In the genomic region with DNA sequence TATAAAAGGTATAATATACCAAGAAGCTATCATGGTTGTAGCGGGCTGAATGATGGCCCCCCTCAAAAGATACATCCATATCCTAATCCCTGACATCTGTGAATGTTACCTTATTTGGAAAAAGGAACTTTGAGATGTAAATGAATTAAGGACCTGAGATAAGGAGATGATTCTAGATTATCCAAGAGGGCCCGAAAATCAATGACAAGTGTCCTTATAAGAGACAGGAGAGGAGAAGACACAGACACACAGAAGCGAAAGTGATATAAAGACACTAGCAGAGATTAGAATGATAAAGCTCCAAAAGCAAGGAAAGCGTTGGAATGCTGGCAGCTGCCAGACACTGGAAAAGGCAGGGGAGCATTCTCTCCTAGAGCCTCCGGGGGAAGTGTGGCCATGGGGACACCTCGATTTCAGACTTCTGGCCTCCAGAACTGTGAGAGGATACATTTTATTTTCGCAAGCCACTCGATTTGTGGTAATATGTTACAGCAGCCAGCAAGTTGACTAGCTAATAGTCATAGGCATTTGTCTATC, we compare ENCODE assay signal across 2 cellular contexts.
TF ChIP-seq lines count a peak whose summit lies in the region.

No MANE protein-coding gene starts in this region.

TF ChIP-seq in SK-N-SH treated with all-trans-retinoic acid at 6 μM for 48 hours, 23 proteins besides CTCF, POLR2A, EP300 and RAD21:
- TF ChIP-seq TCF4 (CRISPR knock-in tag; IDR thresholded peaks at IDR 0.05; ENCODE audit: borderline replicate concordance), result peak; percentile 30; the same call in 1 of the 2 replicates
- TF ChIP-seq ZNF70 (CRISPR knock-in tag; IDR thresholded peaks at IDR 0.05), result no peak
TF ChIP-seq in SK-N-SH treated with all-trans-retinoic acid at 6 μM for 48 hours: peak in this region for 1.

TF ChIP-seq in HepG2, 621 proteins besides CTCF, POLR2A, EP300 and RAD21:
- TF ChIP-seq ZNF816 (CRISPR knock-in tag; IDR thresholded peaks at IDR 0.05; ENCODE audit: borderline replicate concordance), result no peak
- TF ChIP-seq, protein P1, sequence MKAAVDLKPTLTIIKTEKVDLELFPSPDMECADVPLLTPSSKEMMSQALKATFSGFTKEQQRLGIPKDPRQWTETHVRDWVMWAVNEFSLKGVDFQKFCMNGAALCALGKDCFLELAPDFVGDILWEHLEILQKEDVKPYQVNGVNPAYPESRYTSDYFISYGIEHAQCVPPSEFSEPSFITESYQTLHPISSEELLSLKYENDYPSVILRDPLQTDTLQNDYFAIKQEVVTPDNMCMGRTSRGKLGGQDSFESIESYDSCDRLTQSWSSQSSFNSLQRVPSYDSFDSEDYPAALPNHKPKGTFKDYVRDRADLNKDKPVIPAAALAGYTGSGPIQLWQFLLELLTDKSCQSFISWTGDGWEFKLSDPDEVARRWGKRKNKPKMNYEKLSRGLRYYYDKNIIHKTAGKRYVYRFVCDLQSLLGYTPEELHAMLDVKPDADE (CRISPR knock-in tag; IDR thresholded peaks at IDR 0.05), result no peak
- no peak for TF ChIP-seq ZNF546 (CRISPR knock-in tag; conservative IDR thresholded peaks at IDR 0.05)
- no peak for TF ChIP-seq MBNL3 (CRISPR knock-in tag; conservative IDR thresholded peaks at IDR 0.05)
- TF ChIP-seq, protein P2, sequence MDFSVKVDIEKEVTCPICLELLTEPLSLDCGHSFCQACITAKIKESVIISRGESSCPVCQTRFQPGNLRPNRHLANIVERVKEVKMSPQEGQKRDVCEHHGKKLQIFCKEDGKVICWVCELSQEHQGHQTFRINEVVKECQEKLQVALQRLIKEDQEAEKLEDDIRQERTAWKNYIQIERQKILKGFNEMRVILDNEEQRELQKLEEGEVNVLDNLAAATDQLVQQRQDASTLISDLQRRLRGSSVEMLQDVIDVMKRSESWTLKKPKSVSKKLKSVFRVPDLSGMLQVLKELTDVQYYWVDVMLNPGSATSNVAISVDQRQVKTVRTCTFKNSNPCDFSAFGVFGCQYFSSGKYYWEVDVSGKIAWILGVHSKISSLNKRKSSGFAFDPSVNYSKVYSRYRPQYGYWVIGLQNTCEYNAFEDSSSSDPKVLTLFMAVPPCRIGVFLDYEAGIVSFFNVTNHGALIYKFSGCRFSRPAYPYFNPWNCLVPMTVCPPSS (IDR thresholded peaks at IDR 0.05), result no peak
- TF ChIP-seq RFX3 (CRISPR knock-in tag; IDR thresholded peaks at IDR 0.05), result no peak
- TF ChIP-seq TGIF2 (CRISPR knock-in tag; IDR thresholded peaks at IDR 0.05), result no peak
- no peak for TF ChIP-seq NR2C2 (CRISPR knock-in tag; IDR thresholded peaks at IDR 0.05; ENCODE audit: borderline replicate concordance)
- TF ChIP-seq, protein P3, sequence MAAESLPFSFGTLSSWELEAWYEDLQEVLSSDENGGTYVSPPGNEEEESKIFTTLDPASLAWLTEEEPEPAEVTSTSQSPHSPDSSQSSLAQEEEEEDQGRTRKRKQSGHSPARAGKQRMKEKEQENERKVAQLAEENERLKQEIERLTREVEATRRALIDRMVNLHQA (CRISPR knock-in tag; IDR thresholded peaks at IDR 0.05), result no peak
- no peak for TF ChIP-seq ONECUT2 (CRISPR knock-in tag; IDR thresholded peaks at IDR 0.05)
- TF ChIP-seq, protein P4, sequence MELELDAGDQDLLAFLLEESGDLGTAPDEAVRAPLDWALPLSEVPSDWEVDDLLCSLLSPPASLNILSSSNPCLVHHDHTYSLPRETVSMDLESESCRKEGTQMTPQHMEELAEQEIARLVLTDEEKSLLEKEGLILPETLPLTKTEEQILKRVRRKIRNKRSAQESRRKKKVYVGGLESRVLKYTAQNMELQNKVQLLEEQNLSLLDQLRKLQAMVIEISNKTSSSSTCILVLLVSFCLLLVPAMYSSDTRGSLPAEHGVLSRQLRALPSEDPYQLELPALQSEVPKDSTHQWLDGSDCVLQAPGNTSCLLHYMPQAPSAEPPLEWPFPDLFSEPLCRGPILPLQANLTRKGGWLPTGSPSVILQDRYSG (CRISPR knock-in tag; IDR thresholded peaks at IDR 0.05), result no peak
- no peak for TF ChIP-seq TBX2 (CRISPR knock-in tag; IDR thresholded peaks at IDR 0.05; ENCODE audit: borderline replicate concordance)
- no peak for TF ChIP-seq HNRNPL (IDR thresholded peaks at IDR 0.05; ENCODE audit: low read depth, low read length)
- no peak for TF ChIP-seq RFX1 (IDR thresholded peaks at IDR 0.05)
- TF ChIP-seq RBAK (CRISPR knock-in tag; IDR thresholded peaks at IDR 0.05), result no peak
- TF ChIP-seq, protein P5, sequence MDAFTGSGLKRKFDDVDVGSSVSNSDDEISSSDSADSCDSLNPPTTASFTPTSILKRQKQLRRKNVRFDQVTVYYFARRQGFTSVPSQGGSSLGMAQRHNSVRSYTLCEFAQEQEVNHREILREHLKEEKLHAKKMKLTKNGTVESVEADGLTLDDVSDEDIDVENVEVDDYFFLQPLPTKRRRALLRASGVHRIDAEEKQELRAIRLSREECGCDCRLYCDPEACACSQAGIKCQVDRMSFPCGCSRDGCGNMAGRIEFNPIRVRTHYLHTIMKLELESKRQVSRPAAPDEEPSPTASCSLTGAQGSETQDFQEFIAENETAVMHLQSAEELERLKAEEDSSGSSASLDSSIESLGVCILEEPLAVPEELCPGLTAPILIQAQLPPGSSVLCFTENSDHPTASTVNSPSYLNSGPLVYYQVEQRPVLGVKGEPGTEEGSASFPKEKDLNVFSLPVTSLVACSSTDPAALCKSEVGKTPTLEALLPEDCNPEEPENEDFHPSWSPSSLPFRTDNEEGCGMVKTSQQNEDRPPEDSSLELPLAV (CRISPR knock-in tag; conservative IDR thresholded peaks at IDR 0.05; ENCODE audit: low read depth), result no peak
- no peak for TF ChIP-seq KDM6A (CRISPR knock-in tag; IDR thresholded peaks at IDR 0.05; ENCODE audit: low read depth)
- TF ChIP-seq ZNF768 (CRISPR knock-in tag; IDR thresholded peaks at IDR 0.05), result no peak
- no peak for TF ChIP-seq ZNF891 (CRISPR knock-in tag; IDR thresholded peaks at IDR 0.05)
